In the genomic region with DNA sequence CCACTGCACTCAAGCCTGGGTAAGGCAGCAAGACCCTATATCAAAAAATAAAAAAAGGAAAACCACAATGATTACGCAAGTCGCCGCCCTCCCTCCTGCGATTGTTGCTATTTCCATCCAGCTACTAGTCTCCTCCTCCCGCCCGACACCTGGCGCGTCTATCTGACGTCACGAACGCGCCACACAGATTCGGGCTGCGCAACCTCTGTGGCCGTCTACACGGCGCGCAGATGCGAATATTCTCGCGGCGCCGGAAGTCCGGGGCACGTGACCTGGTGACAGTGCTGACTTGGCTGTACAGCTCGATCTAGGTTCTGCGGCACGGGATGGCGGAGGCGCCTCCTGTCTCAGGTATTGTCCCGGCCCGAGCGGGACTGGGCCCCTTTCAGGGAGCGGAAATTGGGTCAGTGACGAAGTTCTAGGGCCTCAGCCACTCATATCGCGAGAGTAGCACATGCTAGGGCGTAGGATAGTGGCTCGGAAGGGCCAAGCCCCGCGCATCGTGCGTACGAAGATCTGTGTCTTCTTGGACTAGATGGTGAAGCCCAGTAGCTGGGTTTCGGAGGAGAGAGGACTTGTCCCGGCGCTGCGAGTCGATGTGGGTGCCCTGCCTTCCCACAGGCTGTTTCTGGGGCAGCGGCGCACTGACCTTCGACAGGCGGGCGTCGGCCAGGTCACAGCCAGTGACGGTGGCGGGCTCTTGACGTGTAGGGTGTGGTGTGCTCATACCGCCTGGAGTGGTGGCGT, we compare ENCODE assay signal across 1 cellular context.
TF ChIP-seq lines count a peak whose summit lies in the region.

Gene NFX1 (plus strand): TSS at position 270 of the 747 bp plus-strand sequence. CDS start 57 bp downstream, at position 327.

TF ChIP-seq in WTC11, 78 proteins besides CTCF, POLR2A, EP300 and RAD21 (continued from another document and continues in another):
- TF ChIP-seq FOXP1 (CRISPR knock-in tag; IDR thresholded peaks at IDR 0.05; ENCODE audit: borderline replicate concordance), result peak; percentile 90
- peak; percentile 27; the same call in 1 of the 2 replicates for TF ChIP-seq SMAD3 (CRISPR knock-in tag; IDR thresholded peaks at IDR 0.05; ENCODE audit: borderline replicate concordance)
- TF ChIP-seq TP53 (CRISPR knock-in tag; IDR thresholded peaks at IDR 0.05), result peak; percentile 68; the same call in 1 of the 2 replicates
- TF ChIP-seq ATF3 (CRISPR knock-in tag; conservative IDR thresholded peaks at IDR 0.05), result no peak
- TF ChIP-seq, protein P1, sequence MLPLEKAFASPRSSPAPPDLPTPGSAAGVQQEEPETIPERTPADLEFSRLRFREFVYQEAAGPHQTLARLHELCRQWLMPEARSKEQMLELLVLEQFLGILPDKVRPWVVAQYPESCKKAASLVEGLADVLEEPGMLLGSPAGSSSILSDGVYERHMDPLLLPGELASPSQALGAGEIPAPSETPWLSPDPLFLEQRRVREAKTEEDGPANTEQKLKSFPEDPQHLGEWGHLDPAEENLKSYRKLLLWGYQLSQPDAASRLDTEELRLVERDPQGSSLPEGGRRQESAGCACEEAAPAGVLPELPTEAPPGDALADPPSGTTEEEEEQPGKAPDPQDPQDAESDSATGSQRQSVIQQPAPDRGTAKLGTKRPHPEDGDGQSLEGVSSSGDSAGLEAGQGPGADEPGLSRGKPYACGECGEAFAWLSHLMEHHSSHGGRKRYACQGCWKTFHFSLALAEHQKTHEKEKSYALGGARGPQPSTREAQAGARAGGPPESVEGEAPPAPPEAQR (CRISPR knock-in tag; IDR thresholded peaks at IDR 0.05), result no peak
- TF ChIP-seq TEAD1 (CRISPR knock-in tag; IDR thresholded peaks at IDR 0.05), result peak; percentile 74; the same call in 1 of the 2 replicates
- no peak for TF ChIP-seq ZNF671 (CRISPR knock-in tag; IDR thresholded peaks at IDR 0.05)
- TF ChIP-seq, protein P2, sequence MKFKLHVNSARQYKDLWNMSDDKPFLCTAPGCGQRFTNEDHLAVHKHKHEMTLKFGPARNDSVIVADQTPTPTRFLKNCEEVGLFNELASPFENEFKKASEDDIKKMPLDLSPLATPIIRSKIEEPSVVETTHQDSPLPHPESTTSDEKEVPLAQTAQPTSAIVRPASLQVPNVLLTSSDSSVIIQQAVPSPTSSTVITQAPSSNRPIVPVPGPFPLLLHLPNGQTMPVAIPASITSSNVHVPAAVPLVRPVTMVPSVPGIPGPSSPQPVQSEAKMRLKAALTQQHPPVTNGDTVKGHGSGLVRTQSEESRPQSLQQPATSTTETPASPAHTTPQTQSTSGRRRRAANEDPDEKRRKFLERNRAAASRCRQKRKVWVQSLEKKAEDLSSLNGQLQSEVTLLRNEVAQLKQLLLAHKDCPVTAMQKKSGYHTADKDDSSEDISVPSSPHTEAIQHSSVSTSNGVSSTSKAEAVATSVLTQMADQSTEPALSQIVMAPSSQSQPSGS (CRISPR knock-in tag; IDR thresholded peaks at IDR 0.05; ENCODE audit: borderline replicate concordance, low read depth), result no peak
- peak; percentile 94 for TF ChIP-seq CBFB (CRISPR knock-in tag; IDR thresholded peaks at IDR 0.05; ENCODE audit: low read depth)
- TF ChIP-seq FOXJ3 (CRISPR knock-in tag; IDR thresholded peaks at IDR 0.05; ENCODE audit: borderline replicate concordance), result 0 out of 2 replicates have a peak, but pooled peaks have one; percentile 19
- TF ChIP-seq ETV6 (CRISPR knock-in tag; IDR thresholded peaks at IDR 0.05), result peak; percentile 90
- no peak for TF ChIP-seq JAZF1 (CRISPR knock-in tag; IDR thresholded peaks at IDR 0.05)
- TF ChIP-seq PRRX2 (CRISPR knock-in tag; IDR thresholded peaks at IDR 0.05), result no peak
- peak; percentile 100 for TF ChIP-seq USF1 (CRISPR knock-in tag; IDR thresholded peaks at IDR 0.05)
- TF ChIP-seq, protein P3, sequence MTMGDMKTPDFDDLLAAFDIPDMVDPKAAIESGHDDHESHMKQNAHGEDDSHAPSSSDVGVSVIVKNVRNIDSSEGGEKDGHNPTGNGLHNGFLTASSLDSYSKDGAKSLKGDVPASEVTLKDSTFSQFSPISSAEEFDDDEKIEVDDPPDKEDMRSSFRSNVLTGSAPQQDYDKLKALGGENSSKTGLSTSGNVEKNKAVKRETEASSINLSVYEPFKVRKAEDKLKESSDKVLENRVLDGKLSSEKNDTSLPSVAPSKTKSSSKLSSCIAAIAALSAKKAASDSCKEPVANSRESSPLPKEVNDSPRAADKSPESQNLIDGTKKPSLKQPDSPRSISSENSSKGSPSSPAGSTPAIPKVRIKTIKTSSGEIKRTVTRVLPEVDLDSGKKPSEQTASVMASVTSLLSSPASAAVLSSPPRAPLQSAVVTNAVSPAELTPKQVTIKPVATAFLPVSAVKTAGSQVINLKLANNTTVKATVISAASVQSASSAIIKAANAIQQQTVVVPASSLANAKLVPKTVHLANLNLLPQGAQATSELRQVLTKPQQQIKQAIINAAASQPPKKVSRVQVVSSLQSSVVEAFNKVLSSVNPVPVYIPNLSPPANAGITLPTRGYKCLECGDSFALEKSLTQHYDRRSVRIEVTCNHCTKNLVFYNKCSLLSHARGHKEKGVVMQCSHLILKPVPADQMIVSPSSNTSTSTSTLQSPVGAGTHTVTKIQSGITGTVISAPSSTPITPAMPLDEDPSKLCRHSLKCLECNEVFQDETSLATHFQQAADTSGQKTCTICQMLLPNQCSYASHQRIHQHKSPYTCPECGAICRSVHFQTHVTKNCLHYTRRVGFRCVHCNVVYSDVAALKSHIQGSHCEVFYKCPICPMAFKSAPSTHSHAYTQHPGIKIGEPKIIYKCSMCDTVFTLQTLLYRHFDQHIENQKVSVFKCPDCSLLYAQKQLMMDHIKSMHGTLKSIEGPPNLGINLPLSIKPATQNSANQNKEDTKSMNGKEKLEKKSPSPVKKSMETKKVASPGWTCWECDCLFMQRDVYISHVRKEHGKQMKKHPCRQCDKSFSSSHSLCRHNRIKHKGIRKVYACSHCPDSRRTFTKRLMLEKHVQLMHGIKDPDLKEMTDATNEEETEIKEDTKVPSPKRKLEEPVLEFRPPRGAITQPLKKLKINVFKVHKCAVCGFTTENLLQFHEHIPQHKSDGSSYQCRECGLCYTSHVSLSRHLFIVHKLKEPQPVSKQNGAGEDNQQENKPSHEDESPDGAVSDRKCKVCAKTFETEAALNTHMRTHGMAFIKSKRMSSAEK (CRISPR knock-in tag; IDR thresholded peaks at IDR 0.05; ENCODE audit: borderline replicate concordance), result no peak
- TF ChIP-seq GTF2I (CRISPR knock-in tag; conservative IDR thresholded peaks at IDR 0.05), result no peak
- no peak for TF ChIP-seq ZNF281 (CRISPR knock-in tag; IDR thresholded peaks at IDR 0.05)
- TF ChIP-seq, protein P4, sequence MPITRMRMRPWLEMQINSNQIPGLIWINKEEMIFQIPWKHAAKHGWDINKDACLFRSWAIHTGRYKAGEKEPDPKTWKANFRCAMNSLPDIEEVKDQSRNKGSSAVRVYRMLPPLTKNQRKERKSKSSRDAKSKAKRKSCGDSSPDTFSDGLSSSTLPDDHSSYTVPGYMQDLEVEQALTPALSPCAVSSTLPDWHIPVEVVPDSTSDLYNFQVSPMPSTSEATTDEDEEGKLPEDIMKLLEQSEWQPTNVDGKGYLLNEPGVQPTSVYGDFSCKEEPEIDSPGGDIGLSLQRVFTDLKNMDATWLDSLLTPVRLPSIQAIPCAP (CRISPR knock-in tag; IDR thresholded peaks at IDR 0.05), result peak; percentile 61; the same call in 1 of the 2 replicates
- peak; percentile 92 for TF ChIP-seq GABPB1 (CRISPR knock-in tag; IDR thresholded peaks at IDR 0.05)
- TF ChIP-seq, protein P5, sequence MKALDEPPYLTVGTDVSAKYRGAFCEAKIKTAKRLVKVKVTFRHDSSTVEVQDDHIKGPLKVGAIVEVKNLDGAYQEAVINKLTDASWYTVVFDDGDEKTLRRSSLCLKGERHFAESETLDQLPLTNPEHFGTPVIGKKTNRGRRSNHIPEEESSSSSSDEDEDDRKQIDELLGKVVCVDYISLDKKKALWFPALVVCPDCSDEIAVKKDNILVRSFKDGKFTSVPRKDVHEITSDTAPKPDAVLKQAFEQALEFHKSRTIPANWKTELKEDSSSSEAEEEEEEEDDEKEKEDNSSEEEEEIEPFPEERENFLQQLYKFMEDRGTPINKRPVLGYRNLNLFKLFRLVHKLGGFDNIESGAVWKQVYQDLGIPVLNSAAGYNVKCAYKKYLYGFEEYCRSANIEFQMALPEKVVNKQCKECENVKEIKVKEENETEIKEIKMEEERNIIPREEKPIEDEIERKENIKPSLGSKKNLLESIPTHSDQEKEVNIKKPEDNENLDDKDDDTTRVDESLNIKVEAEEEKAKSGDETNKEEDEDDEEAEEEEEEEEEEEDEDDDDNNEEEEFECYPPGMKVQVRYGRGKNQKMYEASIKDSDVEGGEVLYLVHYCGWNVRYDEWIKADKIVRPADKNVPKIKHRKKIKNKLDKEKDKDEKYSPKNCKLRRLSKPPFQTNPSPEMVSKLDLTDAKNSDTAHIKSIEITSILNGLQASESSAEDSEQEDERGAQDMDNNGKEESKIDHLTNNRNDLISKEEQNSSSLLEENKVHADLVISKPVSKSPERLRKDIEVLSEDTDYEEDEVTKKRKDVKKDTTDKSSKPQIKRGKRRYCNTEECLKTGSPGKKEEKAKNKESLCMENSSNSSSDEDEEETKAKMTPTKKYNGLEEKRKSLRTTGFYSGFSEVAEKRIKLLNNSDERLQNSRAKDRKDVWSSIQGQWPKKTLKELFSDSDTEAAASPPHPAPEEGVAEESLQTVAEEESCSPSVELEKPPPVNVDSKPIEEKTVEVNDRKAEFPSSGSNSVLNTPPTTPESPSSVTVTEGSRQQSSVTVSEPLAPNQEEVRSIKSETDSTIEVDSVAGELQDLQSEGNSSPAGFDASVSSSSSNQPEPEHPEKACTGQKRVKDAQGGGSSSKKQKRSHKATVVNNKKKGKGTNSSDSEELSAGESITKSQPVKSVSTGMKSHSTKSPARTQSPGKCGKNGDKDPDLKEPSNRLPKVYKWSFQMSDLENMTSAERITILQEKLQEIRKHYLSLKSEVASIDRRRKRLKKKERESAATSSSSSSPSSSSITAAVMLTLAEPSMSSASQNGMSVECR (CRISPR knock-in tag; IDR thresholded peaks at IDR 0.05; ENCODE audit: borderline replicate concordance), result no peak; the same call in none of the 2 replicates
- no peak for TF ChIP-seq ZNF317 (CRISPR knock-in tag; IDR thresholded peaks at IDR 0.05; ENCODE audit: borderline replicate concordance, low read depth)
- TF ChIP-seq, protein P6, sequence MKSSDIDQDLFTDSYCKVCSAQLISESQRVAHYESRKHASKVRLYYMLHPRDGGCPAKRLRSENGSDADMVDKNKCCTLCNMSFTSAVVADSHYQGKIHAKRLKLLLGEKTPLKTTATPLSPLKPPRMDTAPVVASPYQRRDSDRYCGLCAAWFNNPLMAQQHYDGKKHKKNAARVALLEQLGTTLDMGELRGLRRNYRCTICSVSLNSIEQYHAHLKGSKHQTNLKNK (CRISPR knock-in tag; IDR thresholded peaks at IDR 0.05), result no peak
- TF ChIP-seq ZNF512 (CRISPR knock-in tag; IDR thresholded peaks at IDR 0.05; ENCODE audit: borderline replicate concordance), result no peak
- TF ChIP-seq, protein P7, sequence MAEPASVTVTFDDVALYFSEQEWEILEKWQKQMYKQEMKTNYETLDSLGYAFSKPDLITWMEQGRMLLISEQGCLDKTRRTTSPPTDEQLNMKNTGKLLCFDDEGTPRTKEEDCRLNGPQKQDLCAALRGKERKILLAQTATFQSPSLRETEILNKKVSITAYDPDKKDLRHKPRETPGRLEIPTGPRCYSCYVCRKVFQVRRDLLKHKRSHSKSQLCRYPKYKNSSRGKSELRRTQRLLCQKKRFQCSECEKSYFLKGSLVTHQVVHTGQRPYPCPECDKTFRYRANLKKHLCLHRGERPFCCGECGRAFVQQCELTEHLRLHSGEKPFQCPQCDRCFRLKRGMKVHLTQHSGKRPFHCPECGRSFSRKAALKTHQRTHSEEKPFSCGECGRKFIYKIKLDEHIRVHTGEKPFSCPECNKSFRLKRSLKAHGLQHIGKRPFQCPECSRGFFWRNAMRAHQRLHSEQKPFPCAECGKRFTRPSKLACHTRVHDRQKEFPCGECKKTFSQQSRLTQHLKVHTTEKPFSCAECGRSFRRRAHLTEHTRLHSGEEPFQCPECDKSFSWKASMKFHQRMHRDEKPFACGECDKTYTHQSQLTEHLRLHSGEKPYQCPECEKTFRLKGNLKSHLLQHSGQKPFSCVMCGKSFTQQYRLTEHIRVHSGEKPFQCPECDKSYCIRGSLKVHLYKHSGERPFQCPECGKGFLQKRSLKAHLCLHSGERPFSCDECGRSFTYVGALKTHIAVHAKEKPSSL (CRISPR knock-in tag; conservative IDR thresholded peaks at IDR 0.05), result no peak
- TF ChIP-seq FOXK1 (CRISPR knock-in tag; IDR thresholded peaks at IDR 0.05), result peak; percentile 99
- no peak for TF ChIP-seq SMAD4 (CRISPR knock-in tag; IDR thresholded peaks at IDR 0.05)
- TF ChIP-seq ZNF263 (CRISPR knock-in tag; IDR thresholded peaks at IDR 0.05; ENCODE audit: low read depth), result no peak
- TF ChIP-seq RELA (CRISPR knock-in tag; IDR thresholded peaks at IDR 0.05; ENCODE audit: borderline replicate concordance), result no peak
